Comparison of ENCODE assay signal across 14 cellular contexts in genomic region chr1:110462964-110463363, GRCh38. TPM values are rescaled to one million over a fixed set of nuclear protein-coding genes. Genes with fewer than 3 reads are reported as not detected.
DNase-seq lines count a peak whose midpoint lies in the region; ATAC-seq and TF ChIP-seq lines count a peak whose summit lies in the region.
"Had no signal": no experiment of that assay in that cellular context is flagged by ENCODE, and none has a peak within 500 bp of the region (broad histone marks: within the 10 kb centered on the region; RNA-seq: fewer than 3 reads in every experiment).

No MANE protein-coding gene starts in this region.

- no peaks in the 10 kb centered on the region for H4K20me1 ChIP-seq in GM23248 (ENCODE audit: insufficient read depth)

- in situ Hi-C loops in GM23248 (cut with MboI) (loop anchor here (5.0 kb wide), 1 partner anchor 136 kb away; no protein-coding TSS in a partner anchor), SK-MEL-5 (cut with HindIII; ENCODE audit: low pct_unique_long_range_greater_than_20kb, low sequenced_read_pairs) (no loop called here)

- peaks cover 5% of the 10 kb centered on the region for H3F3A ChIP-seq in GM23248 (ENCODE audit: insufficient read depth)

- no peaks in the 10 kb centered on the region for H3K79me2 ChIP-seq in GM23248 (ENCODE audit: insufficient read depth)

- ATAC-seq in GM19035 (IDR thresholded peaks at IDR 0.05; ENCODE audit: unreplicated experiment), result no peak
- ATAC-seq in HG02938 (IDR thresholded peaks at IDR 0.05; ENCODE audit: unreplicated experiment), result no peak
- ATAC-seq: left ventricle myocardium superior had no signal

- intact Hi-C loops in stomach (cut with DNase I; ENCODE audit: low total_unique reads), result loop anchor here (10.0 kb wide), 1 partner anchor 148 kb away; no protein-coding TSS in a partner anchor

- TF ChIP-seq CTCF in fibroblast of villous mesenchyme (IDR thresholded peaks at IDR 0.05; ENCODE audit: insufficient read depth, low read depth, low read length), result peak; percentile 39
- TF ChIP-seq CTCF in stomach (IDR thresholded peaks at IDR 0.05), result no peak

- H3K9ac ChIP-seq in GM23248, result no peak overlapping the region

- no peak overlapping the region for H3K4me2 ChIP-seq in GM23248 (ENCODE audit: unreplicated experiment)

- no peaks in the 10 kb centered on the region for H3K9me2 ChIP-seq in GM23248 (ENCODE audit: insufficient read depth)

- H3K36me3 ChIP-seq in GM23248 (ENCODE audit: low read depth) (no peaks in the 10 kb centered on the region), stomach (no peaks in the 10 kb centered on the region)
- H3K36me3 ChIP-seq: ascending aorta had no signal

- H3K4me1 ChIP-seq in GM23248 (ENCODE audit: insufficient read depth) (peaks cover 16% of the 10 kb centered on the region), stomach (peaks cover 23 to 49% (median 36%) of the 10 kb centered on the region in 4 donors)
- H3K4me1 ChIP-seq: ascending aorta had no signal

- DNase-seq in GM23248, result peak; percentile 22
- DNase-seq in SK-MEL-5 (ENCODE audit: low read depth, low spot score), result peak; percentile 81
- peak; percentile 70 for DNase-seq in fibroblast of villous mesenchyme (ENCODE audit: low read depth)
- DNase-seq in stomach, result no peak
- DNase-seq in NCI-H1105 treated with DMSO at 0.1 percent for 48 hours (lab: John Stamatoyannopoulos, UW), result no peak
- DNase-seq: activated CD4-positive, alpha-beta T cell treated with anti-CD3 and anti-CD28 coated beads, Interleukin-2, amount 50 U/mL, for 4 hours; DMS153; KBM-7; left ventricle myocardium superior; T-helper 2 cell had no signal

- no peak for TF ChIP-seq POLR2A in stomach (IDR thresholded peaks at IDR 0.05)

- H3K27me3 ChIP-seq in GM23248 (replicated peaks; ENCODE audit: insufficient read depth) (no peaks in the 10 kb centered on the region), stomach (no peaks in the 10 kb centered on the region)
- H3K27me3 ChIP-seq: ascending aorta had no signal

- H3K27ac ChIP-seq in GM23248 (no peak overlapping the region), stomach (peak overlapping the region in 4 of 5 donors; percentile 70 to 88 (median 76))
- H3K27ac ChIP-seq: ascending aorta had no signal

- TF ChIP-seq EP300 in stomach (IDR thresholded peaks at IDR 0.05), result no peak

- H3K9me3 ChIP-seq in GM23248 (ENCODE audit: low read depth) (no peaks in the 10 kb centered on the region), stomach (no peaks in the 10 kb centered on the region)
- H3K9me3 ChIP-seq: ascending aorta had no signal

- no peak overlapping the region for H2AFZ ChIP-seq in GM23248

- H3K4me3 ChIP-seq in GM23248, result no peak overlapping the region
- no peak overlapping the region for H3K4me3 ChIP-seq in fibroblast of villous mesenchyme (ENCODE audit: low read depth, low read length)
- H3K4me3 ChIP-seq in stomach, result no peak overlapping the region
- H3K4me3 ChIP-seq: ascending aorta had no signal

RNA-seq across cellular contexts. Expression of gene PROK1, which starts 12.0 kb away (rescaled TPM):
- total RNA-seq in GM23248 (2014; rRNA removed; shearing (Covaris generic)), result not detected in 2 replicates
- polyA plus RNA-seq in GM23248 (2016; fragmentation: Nextera tagmentation; extraction: Ambion mirVana), result not detected in 2 replicates
- total RNA-seq in SK-MEL-5 (2014; rRNA removed; shearing (Covaris generic)), result not detected in 2 replicates
- polyA plus RNA-seq in SK-MEL-5 (2015; cell fraction: cytosol; rRNA removed), result 0.11 TPM in 1 of 2 replicates, not detected in the other
- polyA plus RNA-seq in SK-MEL-5 (2015; cell fraction: nucleus; rRNA removed), result not detected in 2 replicates
- not detected in 2 replicates for total RNA-seq in fibroblast of villous mesenchyme
- total RNA-seq in stomach, result not detected
- polyA plus RNA-seq in stomach, result 1 to 10 TPM in 1 of 3 donors, not detected in 2; 1.5 TPM
- total RNA-seq: ascending aorta, left ventricle myocardium superior, neural crest cell had no signal

RNA-seq across cellular contexts. Expression of gene LAMTOR5, which starts 55.5 kb away (rescaled TPM):
- total RNA-seq in GM23248 (2014; rRNA removed; shearing (Covaris generic)), result 67.1 and 145 TPM in 2 replicates
- 307 and 318 TPM in 2 replicates for polyA plus RNA-seq in GM23248 (2016; fragmentation: Nextera tagmentation; extraction: Ambion mirVana)
- 206 and 246 TPM in 2 replicates for total RNA-seq in SK-MEL-5 (2014; rRNA removed; shearing (Covaris generic))
- 181 and 278 TPM in 2 replicates for polyA plus RNA-seq in SK-MEL-5 (2015; cell fraction: cytosol; rRNA removed)
- polyA plus RNA-seq in SK-MEL-5 (2015; cell fraction: nucleus; rRNA removed), result 43.5 and 76.7 TPM in 2 replicates
- 57.3 and 64.3 TPM in 2 replicates for total RNA-seq in fibroblast of villous mesenchyme
- total RNA-seq in stomach, result 10 to 100 TPM in 3 of 5 donors, 1 to 10 TPM in 1, not detected in 1; 8.5 to 48.8 (median 18.6) TPM
- 100 to 1,000 TPM; 269 to 440 (median 318) TPM for polyA plus RNA-seq in stomach

RNA-seq across cellular contexts. Expression of gene KCNA10, which starts 56.0 kb away (rescaled TPM):
- total RNA-seq in GM23248 (2014; rRNA removed; shearing (Covaris generic)), result not detected in 2 replicates
- polyA plus RNA-seq in GM23248 (2016; fragmentation: Nextera tagmentation; extraction: Ambion mirVana), result not detected in 2 replicates
- total RNA-seq in SK-MEL-5 (2014; rRNA removed; shearing (Covaris generic)), result not detected in 2 replicates
- not detected in 2 replicates for polyA plus RNA-seq in SK-MEL-5 (2015; cell fraction: cytosol; rRNA removed)
- not detected in 2 replicates for polyA plus RNA-seq in SK-MEL-5 (2015; cell fraction: nucleus; rRNA removed)
- not detected in 2 replicates for total RNA-seq in fibroblast of villous mesenchyme
- total RNA-seq in stomach, result under 1 TPM in 1 of 5 donors, not detected in 4; 0.58 TPM
- polyA plus RNA-seq in stomach, result under 1 TPM in 1 of 3 donors, not detected in 2; 0.12 TPM
- total RNA-seq: ascending aorta, left ventricle myocardium superior, neural crest cell had no signal

Comparison
In these comparisons a context has a peak if more than half of its experiments do, and no peak if none do; other contexts are left out.
1. DNase-seq: peak in GM23248 (single experiment), SK-MEL-5 (single experiment) and fibroblast of villous mesenchyme (single experiment); none in stomach (single experiment) and NCI-H1105 treated with DMSO at 0.1 percent for 48 hours (single experiment).